In genomic region chr3:39107056-39107873, GRCh38 we compare ENCODE assay signal across 1 cellular context.
A peak's percentile ranks its signal among the peaks of the same experiment; 100 is the strongest.
TF ChIP-seq lines count a peak whose summit lies in the region.

GORASP1 (minus strand) TSS chr3:39107627; CDS start chr3:39107541, 86 bp downstream.
TTC21A (plus strand) TSS chr3:39107680; CDS start chr3:39107838, 158 bp downstream.

TF ChIP-seq in HepG2, 621 proteins besides CTCF, POLR2A, EP300 and RAD21 (continues in another document):
- TF ChIP-seq MLXIP (CRISPR knock-in tag; IDR thresholded peaks at IDR 0.05; ENCODE audit: borderline replicate concordance) (no peak), ZNF20 (CRISPR knock-in tag; IDR thresholded peaks at IDR 0.05) (no peak), ZNF747 (CRISPR knock-in tag; IDR thresholded peaks at IDR 0.05; ENCODE audit: borderline replicate concordance) (no peak), ZNF282 (IDR thresholded peaks at IDR 0.05; ENCODE audit: partially characterized antibody) (no peak), ZNF576 (CRISPR knock-in tag; IDR thresholded peaks at IDR 0.05) (no peak), HMGXB3 (CRISPR knock-in tag; IDR thresholded peaks at IDR 0.05; ENCODE audit: borderline replicate concordance) (no peak; the same call in 1 of the 2 replicates), KDM5B (CRISPR knock-in tag; IDR thresholded peaks at IDR 0.05; ENCODE audit: borderline replicate concordance) (no peak), CBX2 (IDR thresholded peaks at IDR 0.05; ENCODE audit: low read depth, low read length) (no peak), CBX2 (CRISPR knock-in tag; IDR thresholded peaks at IDR 0.05; ENCODE audit: low read depth) (0 out of 2 replicates have a peak, but pooled peaks have one; percentile 22), TCF12 (IDR thresholded peaks at IDR 0.05) (no peak), TCF12 (CRISPR knock-in tag; IDR thresholded peaks at IDR 0.05) (no peak), RAD51 (IDR thresholded peaks at IDR 0.05; ENCODE audit: borderline replicate concordance) (no peak), RNF2 (conservative IDR thresholded peaks at IDR 0.05; ENCODE audit: low read depth) (no peak), SAP130 (CRISPR knock-in tag; IDR thresholded peaks at IDR 0.05; ENCODE audit: low read depth) (peak; percentile 88), ZFP41 (CRISPR knock-in tag; IDR thresholded peaks at IDR 0.05; ENCODE audit: borderline replicate concordance) (peak; percentile 9; the same call in 1 of the 2 replicates), E2F5 (CRISPR knock-in tag; conservative IDR thresholded peaks at IDR 0.05) (no peak), ZNF619 (CRISPR knock-in tag; IDR thresholded peaks at IDR 0.05) (no peak), ASH2L (IDR thresholded peaks at IDR 0.05; ENCODE audit: insufficient read length, low read depth, low read length) (peak; percentile 80), SIX1 (CRISPR knock-in tag; IDR thresholded peaks at IDR 0.05; ENCODE audit: borderline replicate concordance) (no peak), RBM39 (IDR thresholded peaks at IDR 0.05; ENCODE audit: low read depth, low read length, poor library complexity, severe bottlenecking) (no peak), ZNF281 (CRISPR knock-in tag; IDR thresholded peaks at IDR 0.05; ENCODE audit: borderline replicate concordance) (no peak), ZNF256 (CRISPR knock-in tag; conservative IDR thresholded peaks at IDR 0.05) (no peak), TRIM22 (IDR thresholded peaks at IDR 0.05) (no peak), RNF219 (CRISPR knock-in tag; IDR thresholded peaks at IDR 0.05) (no peak), HHEX (CRISPR knock-in tag; IDR thresholded peaks at IDR 0.05) (no peak), RFX1 (IDR thresholded peaks at IDR 0.05) (peak; percentile 78), TERF1 (CRISPR knock-in tag; IDR thresholded peaks at IDR 0.05) (no peak), SP5 (CRISPR knock-in tag; IDR thresholded peaks at IDR 0.05; ENCODE audit: borderline replicate concordance, low read depth) (peak; percentile 59), RBFOX2 (IDR thresholded peaks at IDR 0.05; ENCODE audit: low read depth, low read length) (peak; percentile 79), ZNF33B (CRISPR knock-in tag; IDR thresholded peaks at IDR 0.05) (no peak), ZNF446 (CRISPR knock-in tag; IDR thresholded peaks at IDR 0.05) (no peak), POGK (CRISPR knock-in tag; conservative IDR thresholded peaks at IDR 0.05) (peak; percentile 26; the same call in 1 of the 2 replicates), CENPBD1 (CRISPR knock-in tag; IDR thresholded peaks at IDR 0.05; ENCODE audit: borderline replicate concordance, low read depth) (no peak), JUND (CRISPR knock-in tag; IDR thresholded peaks at IDR 0.05) (no peak), ZBTB21 (CRISPR knock-in tag; IDR thresholded peaks at IDR 0.05) (no peak), TEF (CRISPR knock-in tag; IDR thresholded peaks at IDR 0.05) (no peak), FOXO4 (CRISPR knock-in tag; conservative IDR thresholded peaks at IDR 0.05) (no peak)
